ENCODE assay signal across 10 cellular contexts in the genomic region with DNA sequence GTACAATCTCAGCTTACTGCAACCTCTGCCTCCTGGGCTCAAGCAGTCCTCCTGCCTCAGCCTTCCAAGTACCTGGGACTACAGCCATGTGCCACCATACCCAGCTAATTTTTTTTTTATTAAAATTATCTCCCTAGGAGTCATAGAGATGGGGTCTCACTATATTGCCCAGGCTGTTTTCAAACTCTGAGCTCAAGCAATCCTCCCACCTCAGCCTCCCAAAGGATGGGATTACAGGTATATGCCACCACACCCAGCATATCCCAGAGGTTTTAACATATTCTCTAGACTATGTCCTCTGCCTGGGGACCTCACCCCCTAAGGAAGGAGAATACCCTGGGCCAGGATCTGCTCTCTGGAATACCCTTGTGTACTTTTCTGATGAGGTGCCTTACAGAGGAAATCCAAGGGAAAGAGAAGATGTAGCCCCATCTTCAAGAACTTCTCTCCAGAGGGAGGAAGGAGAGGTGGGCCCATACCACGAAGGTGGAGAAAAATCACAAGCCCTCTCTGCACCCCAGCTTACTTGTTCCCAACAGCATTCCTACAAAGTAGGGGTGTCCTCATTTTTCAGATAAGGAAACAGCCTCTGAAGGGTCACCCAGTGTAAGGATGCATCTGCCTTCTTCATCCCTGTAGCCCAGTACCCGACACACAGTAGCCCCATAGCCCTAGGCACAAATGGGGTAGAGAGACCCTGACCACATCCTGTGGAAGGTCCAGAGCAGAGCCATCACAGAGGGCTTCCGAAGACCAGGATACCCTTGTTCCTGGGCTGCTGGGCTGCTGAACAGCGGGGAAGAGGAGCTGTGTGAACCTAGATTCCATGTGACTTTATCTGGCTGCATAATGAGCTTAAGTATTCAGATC.
DNase-seq lines count a peak whose midpoint lies in the region; ATAC-seq and TF ChIP-seq lines count a peak whose summit lies in the region.
"Had no signal": no experiment of that assay in that cellular context is flagged by ENCODE, and none has a peak within 500 bp of the region (broad histone marks: within the 10 kb centered on the region; RNA-seq: fewer than 3 reads in every experiment).

No MANE protein-coding gene starts in this region.

- H3K36me3 ChIP-seq in HUES6 (ENCODE audit: control insufficient read depth, insufficient read depth, low read length) = no peaks in the 10 kb centered on the region
- H3K36me3 ChIP-seq in gastroesophageal sphincter = no peaks in the 10 kb centered on the region

- ATAC-seq in activated CD4-positive, alpha-beta T cell treated with anti-CD3 and anti-CD28 coated beads for 36 hours = no peak
- no peak for ATAC-seq in gastroesophageal sphincter
- ATAC-seq: A549 had no signal

- no peak overlapping the region for H3K4me3 ChIP-seq in HUES6 (ENCODE audit: low read depth, low read length)
- no peak overlapping the region for H3K4me3 ChIP-seq in gastroesophageal sphincter
- H3K4me3 ChIP-seq: A549 had no signal

- no peaks in the 10 kb centered on the region for H3K9me3 ChIP-seq in HUES6 (ENCODE audit: control insufficient read depth, insufficient read depth, low read depth, low read length)
- no peaks in the 10 kb centered on the region for H3K9me3 ChIP-seq in gastroesophageal sphincter
- H3K9me3 ChIP-seq: A549 had no signal

- H3K27ac Mint-ChIP-seq in activated CD4-positive, alpha-beta T cell treated with anti-CD3 and anti-CD28 coated beads for 36 hours = peak overlapping the region; percentile 88
- no peak overlapping the region for H3K27ac Mint-ChIP-seq in endothelial cell (ENCODE audit: unreplicated experiment)
- H3K27ac Mint-ChIP-seq: H9 had no signal

- peaks cover 64% of the 10 kb centered on the region for H3K4me1 Mint-ChIP-seq in activated CD4-positive, alpha-beta T cell treated with anti-CD3 and anti-CD28 coated beads for 36 hours
- H3K4me1 Mint-ChIP-seq in endothelial cell (ENCODE audit: unreplicated experiment) = peaks cover 28% of the 10 kb centered on the region

- H3K27me3 ChIP-seq in HUES6 (ENCODE audit: control insufficient read depth, insufficient read depth, low read length) (no peaks in the 10 kb centered on the region), gastroesophageal sphincter (no peaks in the 10 kb centered on the region)

- H3K27ac ChIP-seq in HUES6 (ENCODE audit: low read depth, low read length) (peak overlapping the region; percentile 7; the same call in 1 of the 2 replicates), gastroesophageal sphincter (peak overlapping the region in 3 of 4 donors; percentile 40 to 65 (median 48)), temporal lobe (ENCODE audit: low read depth, low read length) (peak overlapping the region; percentile 40)
- H3K27ac ChIP-seq: A549 had no signal

- DNase-seq in activated CD4-positive, alpha-beta T cell treated with anti-CD3 and anti-CD28 coated beads for 36 hours = no peak
- DNase-seq in activated CD4-positive, alpha-beta T cell treated with anti-CD3 and anti-CD28 coated beads for 48 hours = no peak
- no peak for DNase-seq in NCI-H1417 (lab: John Stamatoyannopoulos, UW)
- DNase-seq in endothelial cell (ENCODE audit: low spot score) = no peak
- no peak for DNase-seq in HPDE6-E6E7 (ENCODE audit: extremely low spot score)
- DNase-seq: H9 had no signal

- no peak for TF ChIP-seq EP300 in gastroesophageal sphincter (IDR thresholded peaks at IDR 0.05)

- no peak for TF ChIP-seq POLR2A in gastroesophageal sphincter (IDR thresholded peaks at IDR 0.05)

- H3K4me3 Mint-ChIP-seq in activated CD4-positive, alpha-beta T cell treated with anti-CD3 and anti-CD28 coated beads for 36 hours = peak overlapping the region; percentile 18
- H3K4me3 Mint-ChIP-seq in endothelial cell (ENCODE audit: unreplicated experiment) = no peak overlapping the region
- H3K4me3 Mint-ChIP-seq: H9 had no signal

- no peaks in the 10 kb centered on the region for H3K27me3 Mint-ChIP-seq in activated CD4-positive, alpha-beta T cell treated with anti-CD3 and anti-CD28 coated beads for 36 hours
- H3K27me3 Mint-ChIP-seq in endothelial cell (ENCODE audit: unreplicated experiment) = peaks cover 2% of the 10 kb centered on the region

- POLR2A ChIA-PET in activated CD4-positive, alpha-beta T cell treated with anti-CD3 and anti-CD28 coated beads for 36 hours (lab: Charles Lee) = interaction anchor here (0.5 to 1.6 kb wide), 9 partner anchors 9 to 166 kb away, joined by 3 to 9 read pairs (median 4); a partner anchor contains a TSS

- no peaks in the 10 kb centered on the region for H3K36me3 Mint-ChIP-seq in activated CD4-positive, alpha-beta T cell treated with anti-CD3 and anti-CD28 coated beads for 36 hours (ENCODE audit: low read depth)
- peaks cover 13% of the 10 kb centered on the region for H3K36me3 Mint-ChIP-seq in endothelial cell (ENCODE audit: low read depth, unreplicated experiment)

- CTCF ChIA-PET in activated CD4-positive, alpha-beta T cell treated with anti-CD3 and anti-CD28 coated beads for 36 hours (lab: Charles Lee) = interaction anchor here (0.6 to 2.6 kb wide), 10 partner anchors 9 to 133 kb away, joined by 3 to 10 read pairs (median 4); no protein-coding TSS in a partner anchor

- no peaks in the 10 kb centered on the region for H3K9me3 Mint-ChIP-seq in activated CD4-positive, alpha-beta T cell treated with anti-CD3 and anti-CD28 coated beads for 36 hours (ENCODE audit: low read depth)
- no peaks in the 10 kb centered on the region for H3K9me3 Mint-ChIP-seq in endothelial cell (ENCODE audit: unreplicated experiment)
- H3K9me3 Mint-ChIP-seq: H9 had no signal

- 13 to 51% methylated on average over 2 to 3 of the region's 4 CpGs for WGBS in gastroesophageal sphincter (ENCODE audit: low coverage in 1 of 2), 2 donors

- TF ChIP-seq CTCF in gastroesophageal sphincter (IDR thresholded peaks at IDR 0.05) (no peak), endothelial cell (IDR thresholded peaks at IDR 0.05; ENCODE audit: unreplicated experiment) (no peak)

- intact Hi-C loops in activated CD4-positive, alpha-beta T cell treated with anti-CD3 and anti-CD28 coated beads for 36 hours (cut with DNase I, micrococcal nuclease) = loop anchor here in 1 of 2 experiments (1.0 to 5.0 kb wide), 2 partner anchors 10 to 53 kb away; no protein-coding TSS in a partner anchor

- H3K4me1 ChIP-seq in HUES6 (ENCODE audit: control insufficient read depth, insufficient read depth, low read length) = peaks cover 29% of the 10 kb centered on the region
- peaks cover 3 to 77% (median 26%) of the 10 kb centered on the region in 3 donors for H3K4me1 ChIP-seq in gastroesophageal sphincter
- H3K4me1 ChIP-seq: A549 had no signal

- peak overlapping the region; percentile 18 for H3K9ac ChIP-seq in HUES6 (ENCODE audit: low read length)
